ENCODE assay signal across 11 cellular contexts in genomic region chr12:49298160-49298559, GRCh38. TPM values are rescaled to one million over a fixed set of nuclear protein-coding genes. Genes with fewer than 3 reads are reported as not detected.
DNase-seq lines count a peak whose midpoint lies in the region; ATAC-seq, FAIRE-seq and TF ChIP-seq lines count a peak whose summit lies in the region.
"Had no signal": no experiment of that assay in that cellular context is flagged by ENCODE, and none has a peak within 500 bp of the region (broad histone marks: within the 10 kb centered on the region; RNA-seq: fewer than 3 reads in every experiment).

No MANE protein-coding gene starts in this region.

- 28 to 41% (median 35%) methylated on average over 6 of the region's 6 CpGs for WGBS in small intestine, 3 donors

- H3K4me1 ChIP-seq in small intestine (ENCODE audit: control insufficient read depth in 2 of 2, insufficient read depth in 1 of 2, low read depth in 1 of 2, low read length in 1 of 2) = peaks cover 1 to 7% of the 10 kb centered on the region in 2 donors

- peaks cover 55% of the 10 kb centered on the region for H3K27me3 Mint-ChIP-seq in activated T-cell treated with anti-CD3 and anti-CD28 coated beads, Interleukin-2, amount 50 U/mL, for 72 hours (ENCODE audit: low read depth)

- H3K9me3 Mint-ChIP-seq in activated T-cell treated with anti-CD3 and anti-CD28 coated beads, Interleukin-2, amount 50 U/mL, for 72 hours = no peaks in the 10 kb centered on the region

- H3K36me3 ChIP-seq in small intestine (ENCODE audit: control insufficient read depth in 2 of 2, insufficient read depth in 2 of 2, low read length in 2 of 2) = no peaks in the 10 kb centered on the region

- H3K4me3 ChIP-seq in NB4 (ENCODE audit: low read depth, low read length) = no peak overlapping the region
- H3K4me3 ChIP-seq in small intestine (ENCODE audit: low read depth in 1 of 2, low read length in 2 of 2) = no peak overlapping the region

- peak overlapping the region; percentile 50 to 60 for H3K4me3 Mint-ChIP-seq in activated T-cell treated with anti-CD3 and anti-CD28 coated beads, Interleukin-2, amount 50 U/mL, for 72 hours

- peaks cover 9 to 26% of the 10 kb centered on the region in 2 donors for H3K27me3 ChIP-seq in small intestine (ENCODE audit: control insufficient read depth in 2 of 2, insufficient read depth in 2 of 2, low read length in 2 of 2)

- no peak for TF ChIP-seq POLR2A in NB4 (IDR thresholded peaks at IDR 0.05; ENCODE audit: extremely low read depth, insufficient read length)
- TF ChIP-seq POLR2A in H54 (IDR thresholded peaks at IDR 0.05; ENCODE audit: low read depth, low read length) = no peak

- H3K27ac Mint-ChIP-seq in activated T-cell treated with anti-CD3 and anti-CD28 coated beads, Interleukin-2, amount 50 U/mL, for 72 hours = no peak overlapping the region
- H3K27ac Mint-ChIP-seq: H9 had no signal

- DNase-seq in activated T-cell treated with anti-CD3 and anti-CD28 coated beads, Interleukin-2, amount 50 U/mL, for 72 hours = no peak
- no peak for DNase-seq in activated T-cell treated with anti-CD3 and anti-CD28 coated beads, Interleukin-2, amount 50 U/mL, for 1 hour
- peak; percentile 44 for DNase-seq in NB4 (ENCODE audit: low read depth)
- peak; percentile 15 for DNase-seq in cerebellar cortex (ENCODE audit: low spot score)
- peak; percentile 46 for DNase-seq in small intestine
- DNase-seq in retina = no peak
- DNase-seq in H54 (ENCODE audit: insufficient read length, low spot score) = no peak
- no peak for DNase-seq in activated gamma-delta T cell treated with Interleukin-2 at 50 U/mL for 16 hours
- DNase-seq: amniotic stem cell had no signal

- no peaks in the 10 kb centered on the region for H3K36me3 Mint-ChIP-seq in activated T-cell treated with anti-CD3 and anti-CD28 coated beads, Interleukin-2, amount 50 U/mL, for 72 hours (ENCODE audit: insufficient read depth in 2 of 2)

- TF ChIP-seq CTCF in NB4 (IDR thresholded peaks at IDR 0.05; ENCODE audit: low read depth, low read length) = peak; percentile 12

- FAIRE-seq in small intestine (lab: Jason Lieb, UNC) (no peak), H54 (lab: Jason Lieb, UNC) (no peak)
- FAIRE-seq: TTC549 had no signal

- peaks cover 25% of the 10 kb centered on the region for H3K4me1 Mint-ChIP-seq in activated T-cell treated with anti-CD3 and anti-CD28 coated beads, Interleukin-2, amount 50 U/mL, for 72 hours (ENCODE audit: low read depth)

- ATAC-seq in activated T-cell treated with anti-CD3 and anti-CD28 coated beads, Interleukin-2, amount 50 U/mL, for 72 hours (replicated peaks in 1 of 2) = peak in 1 of 2 donors; percentile 12

- H3K27ac ChIP-seq in small intestine (ENCODE audit: low read depth in 1 of 2, low read length in 1 of 2) = no peak overlapping the region

- H3K9me3 ChIP-seq in small intestine (ENCODE audit: control insufficient read depth, low read depth) = no peaks in the 10 kb centered on the region

RNA-seq across cellular contexts. Expression of gene PRPH, which starts 3.2 kb away (rescaled TPM):
- total RNA-seq in activated T-cell treated with anti-CD3 and anti-CD28 coated beads, Interleukin-2, amount 50 U/mL, for 72 hours = 1 to 10 TPM in 1 of 2 donors, not detected in 1; 1.7 TPM
- 10 to 100 TPM in 1 of 3 donors, not detected in 2; 89.9 TPM for polyA plus RNA-seq in small intestine

RNA-seq across cellular contexts. Expression of gene TROAP, which starts 24.9 kb away (rescaled TPM):
- total RNA-seq in activated T-cell treated with anti-CD3 and anti-CD28 coated beads, Interleukin-2, amount 50 U/mL, for 72 hours = 10 to 100 TPM; 63.8 to 77.9 TPM
- polyA plus RNA-seq in small intestine = 10 to 100 TPM in 1 of 3 donors, 1 to 10 TPM in 1, not detected in 1; 1.3 to 29.5 TPM

RNA-seq across cellular contexts. Expression of gene TUBA1C, which starts 33.3 kb away (rescaled TPM):
- total RNA-seq in activated T-cell treated with anti-CD3 and anti-CD28 coated beads, Interleukin-2, amount 50 U/mL, for 72 hours = 100 to 1,000 TPM; 124 to 151 TPM
- 100 to 1,000 TPM; 339 to 556 (median 447) TPM for polyA plus RNA-seq in small intestine

RNA-seq across cellular contexts. Expression of gene C1QL4, which starts 38.8 kb away (rescaled TPM):
- total RNA-seq in activated T-cell treated with anti-CD3 and anti-CD28 coated beads, Interleukin-2, amount 50 U/mL, for 72 hours = under 1 TPM in 1 of 2 donors, not detected in 1; 0.12 TPM
- under 1 TPM in 1 of 3 donors, not detected in 2; 0.07 TPM for polyA plus RNA-seq in small intestine

RNA-seq across cellular contexts. Expression of gene DNAJC22, which starts 48.5 kb away (rescaled TPM):
- total RNA-seq in activated T-cell treated with anti-CD3 and anti-CD28 coated beads, Interleukin-2, amount 50 U/mL, for 72 hours = under 1 TPM in 1 of 2 donors, not detected in 1; 0.05 TPM
- polyA plus RNA-seq in small intestine = 10 to 100 TPM; 14.9 to 25.3 (median 16.3) TPM

Comparison
In these comparisons a context has a peak if more than half of its experiments do, and no peak if none do; other contexts are left out.
1. DNase-seq: peak in NB4 (single experiment), cerebellar cortex (single experiment) and small intestine (single experiment); none in activated T-cell treated with anti-CD3 and anti-CD28 coated beads, Interleukin-2, amount 50 U/mL, for 72 hours (0 of 2), activated T-cell treated with anti-CD3 and anti-CD28 coated beads, Interleukin-2, amount 50 U/mL, for 1 hour (single experiment), retina (single experiment), H54 (single experiment) and activated gamma-delta T cell treated with Interleukin-2 at 50 U/mL for 16 hours (single experiment).